In the genomic region with DNA sequence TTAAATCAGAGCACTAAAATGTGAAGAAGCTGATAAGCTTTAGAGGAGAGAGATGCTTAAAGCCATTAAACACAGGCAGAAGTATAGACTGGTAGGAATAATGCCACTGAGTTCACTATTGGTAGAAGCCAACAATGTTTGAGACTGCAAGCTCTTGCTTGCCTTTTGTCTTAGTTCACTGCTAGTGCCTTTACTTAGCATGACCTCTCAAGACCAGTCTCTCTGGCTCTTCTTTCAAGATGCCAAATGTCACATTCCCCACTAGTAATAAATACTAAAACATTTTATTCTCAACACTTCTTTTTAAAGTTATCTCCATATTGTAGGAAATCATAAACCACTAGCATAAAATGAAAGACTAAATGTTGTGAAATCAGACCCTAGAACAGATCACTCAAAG, we compare ENCODE assay signal across 26 cellular contexts. TPM values are rescaled to one million over a fixed set of nuclear protein-coding genes. Genes with fewer than 3 reads are reported as not detected.
A peak's percentile ranks its signal among the peaks of the same experiment; 100 is the strongest.
DNase-seq lines count a peak whose midpoint lies in the region; ATAC-seq, FAIRE-seq and TF ChIP-seq lines count a peak whose summit lies in the region.
"Had no signal": no experiment of that assay in that cellular context is flagged by ENCODE, and none has a peak within 500 bp of the region (broad histone marks: within the 10 kb centered on the region; RNA-seq: fewer than 3 reads in every experiment).

No MANE protein-coding gene starts in this region.

- FAIRE-seq in endothelial cell of umbilical vein (lab: Jason Lieb, UNC): peak; percentile 4

- H3K27ac ChIP-seq in endothelial cell of umbilical vein (ENCODE audit: insufficient read depth, low read depth, low read length): no peak overlapping the region
- H3K27ac ChIP-seq in thyroid gland: no peak overlapping the region
- H3K27ac ChIP-seq: BLaER1, esophagus squamous epithelium, heart left ventricle, SK-N-MC, upper lobe of left lung had no signal

- H3K9ac ChIP-seq in endothelial cell of umbilical vein (replicated peaks; ENCODE audit: extremely low read depth, insufficient read depth, low read length): no peak overlapping the region
- H3K9ac ChIP-seq: BLaER1 had no signal

- H3K4me1 ChIP-seq in endothelial cell of umbilical vein (ENCODE audit: control insufficient read depth, extremely low read depth, insufficient read depth, low read length) (no peaks in the 10 kb centered on the region), thyroid gland (peaks cover 0 to 4% of the 10 kb centered on the region in 2 donors)
- H3K4me1 ChIP-seq: BLaER1, HAP-1 had no signal

- H3K27ac Mint-ChIP-seq in activated naive CD8-positive, alpha-beta T cell treated with anti-CD3 and anti-CD28 coated beads, Interleukin-2, amount 10 ng/mL, durations not matched to agents 7 days and 5 days: no peak overlapping the region
- no peak overlapping the region for H3K27ac Mint-ChIP-seq in activated naive CD8-positive, alpha-beta T cell treated with anti-CD3 and anti-CD28 coated beads, Interleukin-2, amount 50 U/mL, for 24 hours
- H3K27ac Mint-ChIP-seq: activated CD4-positive, alpha-beta memory T cell treated with anti-CD3 and anti-CD28 coated beads, Interleukin-2, amount 10 ng/mL, durations not matched to agents 7 days and 5 days; effector memory CD8-positive, alpha-beta T cell; stimulated activated memory B cell treated with anti-CD40 and anti-IgM and Interleukin-4, amounts not matched to agents 10 μg/mL and 1 μg/mL and 100 μg/mL, for 72 hours had no signal

- no peaks in the 10 kb centered on the region for H3K79me2 ChIP-seq in endothelial cell of umbilical vein (ENCODE audit: control insufficient read depth, insufficient read depth, low read length)

- TF ChIP-seq CTCF in endothelial cell of umbilical vein (IDR thresholded peaks at IDR 0.05; ENCODE audit: extremely low read depth in 1 of 2, insufficient read depth in 1 of 2, low read depth in 1 of 2, low read length in 2 of 2) (no peak), thyroid gland (IDR thresholded peaks at IDR 0.05) (no peak)

- H3K4me3 ChIP-seq in endothelial cell of umbilical vein (replicated peaks in 1 of 3; ENCODE audit: insufficient read depth in 1 of 3, low read depth in 1 of 3, low read length in 3 of 3) (no peak overlapping the region), thyroid gland (replicated peaks in 1 of 3) (no peak overlapping the region)
- H3K4me3 ChIP-seq: BLaER1, esophagus squamous epithelium, HAP-1, heart left ventricle, SK-N-MC, upper lobe of left lung had no signal

- H3K4me3 Mint-ChIP-seq in activated naive CD8-positive, alpha-beta T cell treated with anti-CD3 and anti-CD28 coated beads, Interleukin-2, amount 10 ng/mL, durations not matched to agents 7 days and 5 days: no peak overlapping the region
- H3K4me3 Mint-ChIP-seq in activated naive CD8-positive, alpha-beta T cell treated with anti-CD3 and anti-CD28 coated beads, Interleukin-2, amount 50 U/mL, for 24 hours: no peak overlapping the region
- H3K4me3 Mint-ChIP-seq: activated CD4-positive, alpha-beta memory T cell treated with anti-CD3 and anti-CD28 coated beads, Interleukin-2, amount 10 ng/mL, durations not matched to agents 7 days and 5 days; effector memory CD8-positive, alpha-beta T cell; stimulated activated memory B cell treated with anti-CD40 and anti-IgM and Interleukin-4, amounts not matched to agents 10 μg/mL and 1 μg/mL and 100 μg/mL, for 72 hours had no signal

- ATAC-seq in activated naive CD8-positive, alpha-beta T cell treated with anti-CD3 and anti-CD28 coated beads, Interleukin-2, amount 10 ng/mL, durations not matched to agents 7 days and 5 days (ENCODE audit: low read depth): peak; percentile 61
- no peak for ATAC-seq in activated naive CD8-positive, alpha-beta T cell treated with anti-CD3 and anti-CD28 coated beads, Interleukin-2, amount 50 U/mL, for 24 hours
- ATAC-seq in HG03045 (IDR thresholded peaks at IDR 0.05; ENCODE audit: unreplicated experiment): no peak
- ATAC-seq: effector memory CD8-positive, alpha-beta T cell; heart left ventricle; left ventricle myocardium superior; stimulated activated memory B cell treated with anti-CD40 and anti-IgM and Interleukin-4, amounts not matched to agents 10 μg/mL and 1 μg/mL and 100 μg/mL, for 72 hours had no signal

- peaks cover 2% of the 10 kb centered on the region for H3K9me1 ChIP-seq in endothelial cell of umbilical vein (replicated peaks; ENCODE audit: control insufficient read depth, extremely low read depth, insufficient read depth, low read length)

- CTCF ChIA-PET in endothelial cell of umbilical vein (lab: Charles Lee): no interaction called here

- TF ChIP-seq POLR2A in endothelial cell of umbilical vein (IDR thresholded peaks at IDR 0.05; ENCODE audit: low read depth, low read length) (no peak), thyroid gland (IDR thresholded peaks at IDR 0.05) (no peak)

- no peaks in the 10 kb centered on the region for H3K9me3 Mint-ChIP-seq in activated naive CD8-positive, alpha-beta T cell treated with anti-CD3 and anti-CD28 coated beads, Interleukin-2, amount 10 ng/mL, durations not matched to agents 7 days and 5 days
- H3K9me3 Mint-ChIP-seq in activated naive CD8-positive, alpha-beta T cell treated with anti-CD3 and anti-CD28 coated beads, Interleukin-2, amount 50 U/mL, for 24 hours: no peaks in the 10 kb centered on the region
- H3K9me3 Mint-ChIP-seq: activated CD4-positive, alpha-beta memory T cell treated with anti-CD3 and anti-CD28 coated beads, Interleukin-2, amount 10 ng/mL, durations not matched to agents 7 days and 5 days; effector memory CD8-positive, alpha-beta T cell; stimulated activated memory B cell treated with anti-CD40 and anti-IgM and Interleukin-4, amounts not matched to agents 10 μg/mL and 1 μg/mL and 100 μg/mL, for 72 hours had no signal

- no peak overlapping the region for H3K4me2 ChIP-seq in endothelial cell of umbilical vein (ENCODE audit: insufficient read depth, low read length)
- H3K4me2 ChIP-seq: BLaER1 had no signal

- peaks cover 15% of the 10 kb centered on the region for H3K36me3 Mint-ChIP-seq in activated naive CD8-positive, alpha-beta T cell treated with anti-CD3 and anti-CD28 coated beads, Interleukin-2, amount 10 ng/mL, durations not matched to agents 7 days and 5 days
- peaks cover 14% of the 10 kb centered on the region for H3K36me3 Mint-ChIP-seq in activated naive CD8-positive, alpha-beta T cell treated with anti-CD3 and anti-CD28 coated beads, Interleukin-2, amount 50 U/mL, for 24 hours (ENCODE audit: low read depth)

- dilution Hi-C loops in endothelial cell of umbilical vein (cut with MboI; ENCODE audit: extremely low pct_ligation_motif_present, low sequenced_read_pairs): no loop called here

- H3K27me3 ChIP-seq in endothelial cell of umbilical vein (ENCODE audit: control insufficient read depth in 2 of 2, insufficient read depth in 2 of 2, low read length in 2 of 2): no peaks in the 10 kb centered on the region
- H3K27me3 ChIP-seq in thyroid gland: no peaks in the 10 kb centered on the region
- H3K27me3 ChIP-seq: BLaER1, esophagus squamous epithelium, heart left ventricle, upper lobe of left lung had no signal

- POLR2A ChIA-PET in activated naive CD8-positive, alpha-beta T cell treated with anti-CD3 and anti-CD28 coated beads, Interleukin-2, amount 10 ng/mL, durations not matched to agents 7 days and 5 days (lab: Charles Lee): no interaction called here
- POLR2A ChIA-PET in endothelial cell of umbilical vein (lab: Charles Lee): no interaction called here

- H2AFZ ChIP-seq in endothelial cell of umbilical vein (ENCODE audit: low read depth, low read length): no peak overlapping the region

- no peaks in the 10 kb centered on the region for H3K4me1 Mint-ChIP-seq in activated naive CD8-positive, alpha-beta T cell treated with anti-CD3 and anti-CD28 coated beads, Interleukin-2, amount 10 ng/mL, durations not matched to agents 7 days and 5 days
- H3K4me1 Mint-ChIP-seq in activated naive CD8-positive, alpha-beta T cell treated with anti-CD3 and anti-CD28 coated beads, Interleukin-2, amount 50 U/mL, for 24 hours: peaks cover 6% of the 10 kb centered on the region
- H3K4me1 Mint-ChIP-seq: activated CD4-positive, alpha-beta memory T cell treated with anti-CD3 and anti-CD28 coated beads, Interleukin-2, amount 10 ng/mL, durations not matched to agents 7 days and 5 days had no signal

- BruUV-seq in endothelial cell of umbilical vein (replicated peaks; lab: Mats Ljungman, UMichigan): no TSS peak

- intact Hi-C loops in endothelial cell of umbilical vein (cut with micrococcal nuclease): no loop called here
- intact Hi-C loops in thyroid gland (cut with DNase I): no loop called here

- no peaks in the 10 kb centered on the region for H3K9me3 ChIP-seq in endothelial cell of umbilical vein (replicated peaks; ENCODE audit: control insufficient read depth, insufficient read depth, low read length)
- no peaks in the 10 kb centered on the region for H3K9me3 ChIP-seq in thyroid gland
- H3K9me3 ChIP-seq: BLaER1, esophagus squamous epithelium, HAP-1, heart left ventricle, upper lobe of left lung had no signal

- H3K36me3 ChIP-seq in endothelial cell of umbilical vein (ENCODE audit: control insufficient read depth in 2 of 2, extremely low read depth in 1 of 2, insufficient read depth in 2 of 2, low read length in 2 of 2) (peaks cover 0 to 8% of the 10 kb centered on the region in 2 experiments), thyroid gland (peaks cover 4 to 9% of the 10 kb centered on the region in 2 donors)

- H3K27me3 Mint-ChIP-seq in activated naive CD8-positive, alpha-beta T cell treated with anti-CD3 and anti-CD28 coated beads, Interleukin-2, amount 10 ng/mL, durations not matched to agents 7 days and 5 days: no peaks in the 10 kb centered on the region
- no peaks in the 10 kb centered on the region for H3K27me3 Mint-ChIP-seq in activated naive CD8-positive, alpha-beta T cell treated with anti-CD3 and anti-CD28 coated beads, Interleukin-2, amount 50 U/mL, for 24 hours
- H3K27me3 Mint-ChIP-seq: activated CD4-positive, alpha-beta memory T cell treated with anti-CD3 and anti-CD28 coated beads, Interleukin-2, amount 10 ng/mL, durations not matched to agents 7 days and 5 days; effector memory CD8-positive, alpha-beta T cell; stimulated activated memory B cell treated with anti-CD40 and anti-IgM and Interleukin-4, amounts not matched to agents 10 μg/mL and 1 μg/mL and 100 μg/mL, for 72 hours had no signal

- DNase-seq in activated naive CD8-positive, alpha-beta T cell treated with anti-CD3 and anti-CD28 coated beads, Interleukin-2, amount 10 ng/mL, durations not matched to agents 7 days and 5 days: no peak
- DNase-seq in activated naive CD8-positive, alpha-beta T cell treated with anti-CD3 and anti-CD28 coated beads, Interleukin-2, amount 50 U/mL, for 24 hours: no peak
- peak; percentile 20 for DNase-seq in RKO (ENCODE audit: low spot score)
- no peak for DNase-seq in endothelial cell of umbilical vein (ENCODE audit: low read depth, low spot score)
- DNase-seq in renal cortical epithelial cell (ENCODE audit: low read depth): peak; percentile 33
- no peak for DNase-seq in thyroid gland
- DNase-seq: activated CD4-positive, alpha-beta memory T cell treated with anti-CD3 and anti-CD28 coated beads, Interleukin-2, amount 10 ng/mL, durations not matched to agents 7 days and 5 days; activated CD4-positive, CD25-positive, alpha-beta regulatory T cell treated with anti-CD3 and anti-CD28 coated beads, Interleukin-2, amount 50 U/mL, for 72 hours; activated effector memory CD4-positive, alpha-beta T cell treated with Interleukin-2 at 50 U/mL for 16 hours; activated T-cell treated with anti-CD3 and anti-CD28 coated beads for 4 hours; central memory CD4-positive, alpha-beta T cell; DMS79; effector memory CD8-positive, alpha-beta T cell; esophagus squamous epithelium; foreskin melanocyte; GDM1; heart left ventricle; islet precursor cell; left ventricle myocardium superior; T-helper 2 cell; upper lobe of left lung had no signal

- no peaks in the 10 kb centered on the region for H4K20me1 ChIP-seq in endothelial cell of umbilical vein (replicated peaks; ENCODE audit: control insufficient read depth, extremely low read depth, insufficient read depth, low read length)

RNA-seq across cellular contexts. Expression of a gene that starts 57.8 kb away (rescaled TPM):
- 10 to 100 TPM; 72.2 to 75.6 TPM for total RNA-seq in activated naive CD8-positive, alpha-beta T cell treated with anti-CD3 and anti-CD28 coated beads, Interleukin-2, amount 10 ng/mL, durations not matched to agents 7 days and 5 days
- 61.8 and 64.9 TPM in 2 replicates for total RNA-seq in endothelial cell of umbilical vein
- 18.5 and 24.4 TPM in 2 replicates for polyA plus RNA-seq in endothelial cell of umbilical vein
- polyA plus RNA-seq in endothelial cell of umbilical vein (2011; cell fraction: cytosol; rRNA removed): 27.0 and 30.0 TPM in 2 replicates
- polyA plus RNA-seq in endothelial cell of umbilical vein (2011; cell fraction: nucleus; rRNA removed): 25.7 and 32.4 TPM in 2 replicates
- 35.1 and 41.5 TPM in 2 replicates for polyA plus RNA-seq in endothelial cell of umbilical vein (2012)
- 64.2 and 71.4 TPM in 2 replicates for polyA minus RNA-seq in endothelial cell of umbilical vein
- polyA minus RNA-seq in endothelial cell of umbilical vein (2011; cell fraction: cytosol; rRNA and poly(A)+ RNA removed): 26.6 TPM
- 50.5 and 68.6 TPM in 2 replicates for polyA minus RNA-seq in endothelial cell of umbilical vein (2011; cell fraction: nucleus; rRNA and poly(A)+ RNA removed)
- total RNA-seq in renal cortical epithelial cell: 78.7 and 139 TPM in 2 replicates
- 100 to 1,000 TPM; 107 to 188 (median 153) TPM for total RNA-seq in thyroid gland

Comparison
In these comparisons a context has a peak if more than half of its experiments do, and no peak if none do; other contexts are left out.
1. DNase-seq: peak in RKO (single experiment) and renal cortical epithelial cell (single experiment); none in activated naive CD8-positive, alpha-beta T cell treated with anti-CD3 and anti-CD28 coated beads, Interleukin-2, amount 10 ng/mL, durations not matched to agents 7 days and 5 days (single experiment), activated naive CD8-positive, alpha-beta T cell treated with anti-CD3 and anti-CD28 coated beads, Interleukin-2, amount 50 U/mL, for 24 hours (single experiment), endothelial cell of umbilical vein (single experiment) and thyroid gland (0 of 2).